ENCODE assay signal across 8 cellular contexts in genomic region chr9:126915281-126915816, GRCh38. TPM values are rescaled to one million over a fixed set of nuclear protein-coding genes. Genes with fewer than 3 reads are reported as not detected.
DNase-seq lines count a peak whose midpoint lies in the region; ATAC-seq and TF ChIP-seq lines count a peak whose summit lies in the region.

No MANE protein-coding gene starts in this region.

- DNase-seq in DMS53 (lab: John Stamatoyannopoulos, UW), result peak; percentile 94
- peak; percentile 7 to 40 (median 11) for DNase-seq in T-helper 2 cell
- peak; percentile 91 to 95 (median 92) for DNase-seq in mucosa of descending colon
- peak in 1 of 2 donors; percentile 69 for DNase-seq in tibial artery

- H3K27ac ChIP-seq in ectodermal cell (ENCODE audit: insufficient read depth, low read depth, low read length, poor library complexity, severe bottlenecking) (no peak overlapping the region), tibial artery (peak overlapping the region in 1 of 2 donors; percentile 60)

- intact Hi-C loops in mucosa of descending colon (cut with DNase I, micrococcal nuclease) (no loop called here), tibial artery (cut with DNase I; ENCODE audit: low total_unique reads) (no loop called here)

- H3K4me1 ChIP-seq in ectodermal cell (ENCODE audit: control insufficient read depth, insufficient read depth, low read length), result peaks cover 16% of the 10 kb centered on the region
- H3K4me1 ChIP-seq in mucosa of descending colon (ENCODE audit: low read depth), result peaks cover 8% of the 10 kb centered on the region
- peaks cover 0 to 11% (median 6%) of the 10 kb centered on the region in 4 donors for H3K4me1 ChIP-seq in tibial artery

- H3K9me3 ChIP-seq in ectodermal cell (ENCODE audit: control insufficient read depth, low read length) (no peaks in the 10 kb centered on the region), mucosa of descending colon (no peaks in the 10 kb centered on the region), tibial artery (no peaks in the 10 kb centered on the region)

- H3K36me3 ChIP-seq in ectodermal cell (ENCODE audit: control insufficient read depth, insufficient read depth, low read length) (no peaks in the 10 kb centered on the region), mucosa of descending colon (ENCODE audit: low read depth) (no peaks in the 10 kb centered on the region), tibial artery (no peaks in the 10 kb centered on the region)

- H3K4me3 ChIP-seq in ectodermal cell (ENCODE audit: insufficient read depth, low read depth, low read length), result peak overlapping the region; percentile 54
- H3K4me3 ChIP-seq in mucosa of descending colon, result peak overlapping the region; percentile 42
- peak overlapping the region; percentile 60 to 62 for H3K4me3 ChIP-seq in tibial artery

- WGBS in ectodermal cell, 2 experiments, result 1 to 2% methylated on average over 43 of the region's 43 CpGs

- peak; percentile 17 for ATAC-seq in HG03175 (IDR thresholded peaks at IDR 0.05; ENCODE audit: unreplicated experiment)
- peak; percentile 87 for ATAC-seq in mucosa of descending colon
- ATAC-seq in GM18870 (IDR thresholded peaks at IDR 0.05; ENCODE audit: unreplicated experiment), result no peak
- no peak for ATAC-seq in HG02970 (IDR thresholded peaks at IDR 0.05; ENCODE audit: low FRiP score, unreplicated experiment)

- TF ChIP-seq CTCF in mucosa of descending colon (IDR thresholded peaks at IDR 0.05) (no peak), tibial artery (IDR thresholded peaks at IDR 0.05) (no peak)

- H3K27me3 ChIP-seq in ectodermal cell (ENCODE audit: control insufficient read depth, insufficient read depth, low read length, poor library complexity, severe bottlenecking) (peaks cover 41% of the 10 kb centered on the region), tibial artery (no peaks in the 10 kb centered on the region)

RNA-seq across cellular contexts. Expression of gene RALGPS1, which starts 0.8 kb away (rescaled TPM):
- polyA plus RNA-seq in ectodermal cell (2013, experiment 1 of 4), result 20.9 TPM
- polyA plus RNA-seq in ectodermal cell (2013, experiment 2 of 4), result 24.5 TPM
- 19.9 TPM for polyA plus RNA-seq in ectodermal cell (2013, experiment 3 of 4)
- 22.1 TPM for polyA plus RNA-seq in ectodermal cell (2013, experiment 4 of 4)
- total RNA-seq in mucosa of descending colon, result 10 to 100 TPM; 31.3 to 55.4 (median 32.1) TPM

RNA-seq across cellular contexts. Expression of gene ZBTB34, which starts 54.9 kb away (rescaled TPM):
- polyA plus RNA-seq in ectodermal cell (2013, experiment 1 of 4), result 16.3 TPM
- 18.6 TPM for polyA plus RNA-seq in ectodermal cell (2013, experiment 2 of 4)
- 12.0 TPM for polyA plus RNA-seq in ectodermal cell (2013, experiment 3 of 4)
- 12.5 TPM for polyA plus RNA-seq in ectodermal cell (2013, experiment 4 of 4)
- 10 to 100 TPM in 1 of 3 donors, 1 to 10 TPM in 2; 7.7 to 12.3 (median 10.0) TPM for total RNA-seq in mucosa of descending colon

Comparison
In these comparisons a context has a peak if more than half of its experiments do, and no peak if none do; other contexts are left out.
1. ATAC-seq: peak in HG03175 (single experiment) and mucosa of descending colon (single experiment); none in GM18870 (single experiment) and HG02970 (single experiment).
2. Peak in every context shown above with its lines, with median percentiles within 50 percentile points of each other: H3K4me3 ChIP-seq.